ENCODE assay signal across 41 cellular contexts in genomic region chr13:44342741-44343140, GRCh38.
"Had no signal": no experiment of that assay in that cellular context is flagged by ENCODE, and none has a peak within 500 bp of the region (broad histone marks: within the 10 kb centered on the region; RNA-seq: fewer than 3 reads in every experiment).

No MANE protein-coding gene starts in this region.

- H3K36me3 Mint-ChIP-seq: activated naive CD4-positive, alpha-beta T cell treated with anti-CD3 and anti-CD28 coated beads, Interleukin-2, amount 10 ng/mL, durations not matched to agents 7 days and 5 days; activated naive CD4-positive, alpha-beta T cell treated with anti-CD3 and anti-CD28 coated beads, Interleukin-2, amount 50 U/mL, for 24 hours; activated naive CD4-positive, alpha-beta T cell treated with anti-CD3 and anti-CD28 coated beads, Interleukin-2, amount 50 U/mL, for 72 hours; activated naive CD8-positive, alpha-beta T cell; activated naive CD8-positive, alpha-beta T cell treated with anti-CD3 and anti-CD28 coated beads for 36 hours; activated naive CD8-positive, alpha-beta T cell treated with anti-CD3 and anti-CD28 coated beads, Interleukin-2, amount 10 ng/mL, durations not matched to agents 7 days and 5 days; brain had no signal

- H3K36me3 ChIP-seq: adrenal gland, ascending aorta, brain microvascular endothelial cell, breast epithelium, cardiac muscle cell had no signal

- FAIRE-seq: astrocyte, bronchial epithelial cell had no signal

- H3K9me3 ChIP-seq: adrenal gland, ascending aorta, body of pancreas, breast epithelium had no signal

- DNase-seq: activated effector memory CD4-positive, alpha-beta T cell treated with anti-CD3 and anti-CD28 coated beads, Interleukin-2, amount 50 U/mL, for 16 hours; activated effector memory CD4-positive, alpha-beta T cell treated with Interleukin-2 at 50 U/mL for 16 hours; activated gamma-delta T cell; activated gamma-delta T cell treated with Interleukin-2 at 50 U/mL for 16 hours; activated naive CD4-positive, alpha-beta T cell; activated naive CD4-positive, alpha-beta T cell treated with anti-CD3 and anti-CD28 coated beads for 36 hours; activated naive CD4-positive, alpha-beta T cell treated with anti-CD3 and anti-CD28 coated beads, Interleukin-2, amount 10 ng/mL, durations not matched to agents 7 days and 5 days; activated naive CD4-positive, alpha-beta T cell treated with anti-CD3 and anti-CD28 coated beads, Interleukin-2, amount 50 U/mL, for 16 hours; activated naive CD4-positive, alpha-beta T cell treated with Interleukin-2 at 50 U/mL for 16 hours; activated naive CD8-positive, alpha-beta T cell treated with anti-CD3 and anti-CD28 coated beads for 36 hours; activated naive CD8-positive, alpha-beta T cell treated with anti-CD3 and anti-CD28 coated beads, Interleukin-2, amount 10 ng/mL, durations not matched to agents 7 days and 5 days; activated naive CD8-positive, alpha-beta T cell treated with anti-CD3 and anti-CD28 coated beads, Interleukin-2, amount 50 U/mL, for 24 hours; activated T-cell treated with anti-CD3 and anti-CD28 coated beads for 4 hours; activated T-cell treated with anti-CD3 and anti-CD28 coated beads, Interleukin-2, amount 50 U/mL, for 1 hour; activated T-cell treated with anti-CD3 and anti-CD28 coated beads, Interleukin-2, amount 50 U/mL, for 24 hours; activated T-cell treated with anti-CD3 and anti-CD28 coated beads, Interleukin-2, amount 50 U/mL, for 4 hours; activated T-cell treated with anti-CD3 and anti-CD28 coated beads, Interleukin-2, amount 50 U/mL, for 48 hours; activated T-cell treated with anti-CD3 and anti-CD28 coated beads, Interleukin-2, amount 50 U/mL, for 72 hours; adrenal gland; amniotic stem cell; amygdala; anterior cingulate cortex; aorta; body of pancreas; brain microvascular endothelial cell; caudate nucleus; central memory CD4-positive, alpha-beta T cell; cerebellar nuclear complex had no signal

- H3K27ac Mint-ChIP-seq: activated naive CD4-positive, alpha-beta T cell treated with anti-CD3 and anti-CD28 coated beads for 36 hours; activated naive CD4-positive, alpha-beta T cell treated with anti-CD3 and anti-CD28 coated beads, Interleukin-2, amount 10 ng/mL, durations not matched to agents 7 days and 5 days; activated naive CD4-positive, alpha-beta T cell treated with anti-CD3 and anti-CD28 coated beads, Interleukin-2, amount 50 U/mL, for 24 hours; activated naive CD4-positive, alpha-beta T cell treated with anti-CD3 and anti-CD28 coated beads, Interleukin-2, amount 50 U/mL, for 72 hours; activated naive CD8-positive, alpha-beta T cell; activated naive CD8-positive, alpha-beta T cell treated with anti-CD3 and anti-CD28 coated beads for 36 hours; activated naive CD8-positive, alpha-beta T cell treated with anti-CD3 and anti-CD28 coated beads, Interleukin-2, amount 10 ng/mL, durations not matched to agents 7 days and 5 days; activated naive CD8-positive, alpha-beta T cell treated with anti-CD3 and anti-CD28 coated beads, Interleukin-2, amount 50 U/mL, for 24 hours; activated T-cell treated with anti-CD3 and anti-CD28 coated beads, Interleukin-2, amount 50 U/mL, for 24 hours; activated T-cell treated with anti-CD3 and anti-CD28 coated beads, Interleukin-2, amount 50 U/mL, for 72 hours; activated T-helper 1 cell treated with anti-CD3 and anti-CD28 coated beads, Interleukin-12 subunit alpha, Interleukin-12 subunit beta, Interleukin-2, Interleukin-4 antibody, amounts not matched to agents 30 ng/mL and 10 ng/mL and 1 ng/mL, durations not matched to agents 14 hours and 24 hours and 36 hours; activated T-helper 17 cell treated with anti-CD3 and anti-CD28 coated beads, Interleukin-2, amount 50 U/mL, for 72 hours; activated T-helper 2 cell treated with anti-CD3 and anti-CD28 coated beads, Interferon-gamma antibody, Interleukin-2, Interleukin-4, amounts not matched to agents 10 μg/mL and 5 μg/mL and 100 μg/mL, durations not matched to agents 14 hours and 24 hours and 36 hours; brain had no signal

- H3K27me3 ChIP-seq: adrenal gland, ascending aorta, body of pancreas, brain microvascular endothelial cell, breast epithelium, cardiac muscle cell had no signal

- H3K4me3 ChIP-seq: adrenal gland, ascending aorta, body of pancreas, breast epithelium, cardiac muscle cell had no signal

- H3K9me3 Mint-ChIP-seq: activated naive CD4-positive, alpha-beta T cell treated with anti-CD3 and anti-CD28 coated beads for 36 hours; activated naive CD4-positive, alpha-beta T cell treated with anti-CD3 and anti-CD28 coated beads, Interleukin-2, amount 10 ng/mL, durations not matched to agents 7 days and 5 days; activated naive CD8-positive, alpha-beta T cell treated with anti-CD3 and anti-CD28 coated beads for 36 hours; activated naive CD8-positive, alpha-beta T cell treated with anti-CD3 and anti-CD28 coated beads, Interleukin-2, amount 50 U/mL, for 24 hours; activated T-cell treated with anti-CD3 and anti-CD28 coated beads, Interleukin-2, amount 50 U/mL, for 24 hours; activated T-cell treated with anti-CD3 and anti-CD28 coated beads, Interleukin-2, amount 50 U/mL, for 4 hours; activated T-helper 17 cell treated with anti-CD3 and anti-CD28 coated beads, Interleukin-2, amount 50 U/mL, for 72 hours; central memory CD8-positive, alpha-beta T cell had no signal

- H3K4me1 ChIP-seq: adrenal gland, ascending aorta, body of pancreas, breast epithelium had no signal

- H3K4me3 Mint-ChIP-seq: activated naive CD4-positive, alpha-beta T cell treated with anti-CD3 and anti-CD28 coated beads for 36 hours; activated naive CD4-positive, alpha-beta T cell treated with anti-CD3 and anti-CD28 coated beads, Interleukin-2, amount 10 ng/mL, durations not matched to agents 7 days and 5 days; activated naive CD4-positive, alpha-beta T cell treated with anti-CD3 and anti-CD28 coated beads, Interleukin-2, amount 50 U/mL, for 24 hours; activated naive CD8-positive, alpha-beta T cell; activated naive CD8-positive, alpha-beta T cell treated with anti-CD3 and anti-CD28 coated beads for 36 hours; activated naive CD8-positive, alpha-beta T cell treated with anti-CD3 and anti-CD28 coated beads, Interleukin-2, amount 10 ng/mL, durations not matched to agents 7 days and 5 days; activated naive CD8-positive, alpha-beta T cell treated with anti-CD3 and anti-CD28 coated beads, Interleukin-2, amount 50 U/mL, for 24 hours; activated T-cell treated with anti-CD3 and anti-CD28 coated beads, Interleukin-2, amount 50 U/mL, for 24 hours; activated T-cell treated with anti-CD3 and anti-CD28 coated beads, Interleukin-2, amount 50 U/mL, for 4 hours; activated T-cell treated with anti-CD3 and anti-CD28 coated beads, Interleukin-2, amount 50 U/mL, for 72 hours; activated T-helper 1 cell treated with anti-CD3 and anti-CD28 coated beads, Interleukin-12 subunit alpha, Interleukin-12 subunit beta, Interleukin-2, Interleukin-4 antibody, amounts not matched to agents 30 ng/mL and 10 ng/mL and 1 ng/mL, durations not matched to agents 14 hours and 24 hours and 36 hours; activated T-helper 17 cell treated with anti-CD3 and anti-CD28 coated beads, Interleukin-2, amount 50 U/mL, for 72 hours; brain; central memory CD8-positive, alpha-beta T cell had no signal

- H3K27ac ChIP-seq: adrenal gland, ascending aorta, body of pancreas, brain microvascular endothelial cell, breast epithelium, cardiac muscle cell had no signal

- H3K4me1 Mint-ChIP-seq: activated naive CD4-positive, alpha-beta T cell treated with anti-CD3 and anti-CD28 coated beads, Interleukin-2, amount 10 ng/mL, durations not matched to agents 7 days and 5 days; activated naive CD4-positive, alpha-beta T cell treated with anti-CD3 and anti-CD28 coated beads, Interleukin-2, amount 50 U/mL, for 24 hours; activated naive CD8-positive, alpha-beta T cell treated with anti-CD3 and anti-CD28 coated beads for 36 hours; activated naive CD8-positive, alpha-beta T cell treated with anti-CD3 and anti-CD28 coated beads, Interleukin-2, amount 10 ng/mL, durations not matched to agents 7 days and 5 days; activated naive CD8-positive, alpha-beta T cell treated with anti-CD3 and anti-CD28 coated beads, Interleukin-2, amount 50 U/mL, for 24 hours; activated T-helper 17 cell treated with anti-CD3 and anti-CD28 coated beads, Interleukin-2, amount 50 U/mL, for 72 hours; brain; central memory CD8-positive, alpha-beta T cell had no signal

- H3K27me3 Mint-ChIP-seq: activated naive CD4-positive, alpha-beta T cell treated with anti-CD3 and anti-CD28 coated beads, Interleukin-2, amount 10 ng/mL, durations not matched to agents 7 days and 5 days; activated naive CD8-positive, alpha-beta T cell; activated naive CD8-positive, alpha-beta T cell treated with anti-CD3 and anti-CD28 coated beads for 36 hours; activated naive CD8-positive, alpha-beta T cell treated with anti-CD3 and anti-CD28 coated beads, Interleukin-2, amount 10 ng/mL, durations not matched to agents 7 days and 5 days; activated naive CD8-positive, alpha-beta T cell treated with anti-CD3 and anti-CD28 coated beads, Interleukin-2, amount 50 U/mL, for 24 hours; activated T-cell treated with anti-CD3 and anti-CD28 coated beads, Interleukin-2, amount 50 U/mL, for 24 hours had no signal
